In genomic region chr2:62215306-62216064, GRCh38 we compare ENCODE assay signal across 9 cellular contexts. TPM values are rescaled to one million over a fixed set of nuclear protein-coding genes. Genes with fewer than 3 reads are reported as not detected.
A peak's percentile ranks its signal among the peaks of the same experiment; 100 is the strongest.
DNase-seq lines count a peak whose midpoint lies in the region; ATAC-seq, FAIRE-seq and TF ChIP-seq lines count a peak whose summit lies in the region.
"Had no signal": no experiment of that assay in that cellular context is flagged by ENCODE, and none has a peak within 500 bp of the region (broad histone marks: within the 10 kb centered on the region; RNA-seq: fewer than 3 reads in every experiment).

No MANE protein-coding gene starts in this region.

- POLR2A ChIA-PET in endothelial cell of umbilical vein (lab: Charles Lee): no interaction called here

- DNase-seq in DMS 273 (lab: John Stamatoyannopoulos, UW; ENCODE audit: unreplicated experiment) (peak; percentile 98), RWPE2 (ENCODE audit: low spot score) (no peak), endothelial cell of umbilical vein (ENCODE audit: low read depth, low spot score) (peak; percentile 41), hypothalamus (lab: John Stamatoyannopoulos, UW) (no peak)

- H2AFZ ChIP-seq in endothelial cell of umbilical vein (ENCODE audit: low read depth, low read length): no peak overlapping the region

- dilution Hi-C loops in endothelial cell of umbilical vein (cut with MboI; ENCODE audit: extremely low pct_ligation_motif_present, low sequenced_read_pairs): no loop called here

- peak; percentile 25; the same call in 1 of the 3 replicates for ATAC-seq in RWPE2 (ENCODE audit: low read depth)
- no peak for ATAC-seq in HG03378 (IDR thresholded peaks at IDR 0.05; ENCODE audit: unreplicated experiment)
- no peak for ATAC-seq in GM19463 (IDR thresholded peaks at IDR 0.05; ENCODE audit: unreplicated experiment)
- ATAC-seq in HG02973 (IDR thresholded peaks at IDR 0.05; ENCODE audit: unreplicated experiment): no peak

- peaks cover 43% of the 10 kb centered on the region for H3K79me2 ChIP-seq in endothelial cell of umbilical vein (ENCODE audit: control insufficient read depth, insufficient read depth, low read length)

- H3K9me3 ChIP-seq in RWPE2 (ENCODE audit: severe bottlenecking) (no peaks in the 10 kb centered on the region), endothelial cell of umbilical vein (replicated peaks; ENCODE audit: control insufficient read depth, insufficient read depth, low read length) (no peaks in the 10 kb centered on the region), neutrophil (no peaks in the 10 kb centered on the region)

- H3K27ac ChIP-seq in RWPE2 (ENCODE audit: poor library complexity, severe bottlenecking): no peak overlapping the region
- H3K27ac ChIP-seq in endothelial cell of umbilical vein (ENCODE audit: insufficient read depth, low read depth, low read length): peak overlapping the region; percentile 10
- H3K27ac ChIP-seq in neutrophil: peak overlapping the region; percentile 79
- H3K27ac ChIP-seq: epithelial cell of prostate had no signal

- H3K27me3 ChIP-seq in RWPE2 (ENCODE audit: insufficient read depth, poor library complexity, severe bottlenecking): no peaks in the 10 kb centered on the region
- H3K27me3 ChIP-seq in endothelial cell of umbilical vein (ENCODE audit: control insufficient read depth in 2 of 2, insufficient read depth in 2 of 2, low read length in 2 of 2): no peaks in the 10 kb centered on the region
- H3K27me3 ChIP-seq in neutrophil: no peaks in the 10 kb centered on the region

- H3K4me2 ChIP-seq in endothelial cell of umbilical vein (ENCODE audit: insufficient read depth, low read length): no peak overlapping the region

- no peak for FAIRE-seq in endothelial cell of umbilical vein (lab: Jason Lieb, UNC)

- H3K9ac ChIP-seq in endothelial cell of umbilical vein (replicated peaks; ENCODE audit: extremely low read depth, insufficient read depth, low read length): no peak overlapping the region

- H3K4me3 ChIP-seq in RWPE2 (ENCODE audit: severe bottlenecking) (no peak overlapping the region), endothelial cell of umbilical vein (replicated peaks in 1 of 3; ENCODE audit: insufficient read depth in 1 of 3, low read depth in 1 of 3, low read length in 3 of 3) (no peak overlapping the region), neutrophil (ENCODE audit: low read depth in 1 of 2, low read length in 1 of 2) (no peak overlapping the region)

- no peaks in the 10 kb centered on the region for H3K36me3 ChIP-seq in RWPE2 (ENCODE audit: low read depth)
- H3K36me3 ChIP-seq in endothelial cell of umbilical vein (ENCODE audit: control insufficient read depth in 2 of 2, extremely low read depth in 1 of 2, insufficient read depth in 2 of 2, low read length in 2 of 2): no peaks in the 10 kb centered on the region
- H3K36me3 ChIP-seq in neutrophil: no peaks in the 10 kb centered on the region

- intact Hi-C loops in endothelial cell of umbilical vein (cut with micrococcal nuclease): loop anchor here (5.0 kb wide), 1 partner anchor 92 kb away; no protein-coding TSS in a partner anchor

- no TSS peak for BruUV-seq in endothelial cell of umbilical vein (replicated peaks; lab: Mats Ljungman, UMichigan)

- no peaks in the 10 kb centered on the region for H4K20me1 ChIP-seq in endothelial cell of umbilical vein (replicated peaks; ENCODE audit: control insufficient read depth, extremely low read depth, insufficient read depth, low read length)

- TF ChIP-seq CTCF in RWPE2 (IDR thresholded peaks at IDR 0.05; ENCODE audit: poor library complexity, severe bottlenecking): no peak
- TF ChIP-seq CTCF in endothelial cell of umbilical vein (IDR thresholded peaks at IDR 0.05; ENCODE audit: extremely low read depth in 1 of 2, insufficient read depth in 1 of 2, low read depth in 1 of 2, low read length in 2 of 2): no peak
- no peak for TF ChIP-seq CTCF in neutrophil (IDR thresholded peaks at IDR 0.05)

- CTCF ChIA-PET in endothelial cell of umbilical vein (lab: Charles Lee): interaction anchor here (0.7 to 1.4 kb wide), 2 partner anchors 8 to 222 kb away, joined by 3 to 4 read pairs; no protein-coding TSS in a partner anchor

- H3K9me1 ChIP-seq in endothelial cell of umbilical vein (replicated peaks; ENCODE audit: control insufficient read depth, extremely low read depth, insufficient read depth, low read length): no peaks in the 10 kb centered on the region

- no peak for TF ChIP-seq POLR2A in endothelial cell of umbilical vein (IDR thresholded peaks at IDR 0.05; ENCODE audit: low read depth, low read length)

- H3K4me1 ChIP-seq in RWPE2 (ENCODE audit: insufficient read depth, poor library complexity, severe bottlenecking) (peaks cover 19% of the 10 kb centered on the region), endothelial cell of umbilical vein (ENCODE audit: control insufficient read depth, extremely low read depth, insufficient read depth, low read length) (peaks cover 24% of the 10 kb centered on the region), neutrophil (ENCODE audit: control insufficient read depth in 1 of 2, insufficient read depth in 1 of 2, low read depth in 1 of 2, low read length in 1 of 2) (peaks cover 67 to 74% of the 10 kb centered on the region in 2 experiments)

TF ChIP-seq in endothelial cell of umbilical vein, 7 proteins besides CTCF, POLR2A, EP300 and RAD21:
- TF ChIP-seq FOS (IDR thresholded peaks at IDR 0.05; ENCODE audit: borderline replicate concordance, insufficient read depth, low read length) (no peak), GATA2 (IDR thresholded peaks at IDR 0.05; ENCODE audit: insufficient read depth, insufficient read length, low read depth, low read length) (peak; percentile 18)

RNA-seq across cellular contexts. Expression of gene B3GNT2, which starts 19.6 kb away (rescaled TPM):
- total RNA-seq in endothelial cell of umbilical vein: 17.8 and 21.2 TPM in 2 replicates
- polyA plus RNA-seq in endothelial cell of umbilical vein: 7.6 and 9.5 TPM in 2 replicates
- polyA plus RNA-seq in endothelial cell of umbilical vein (2011; cell fraction: cytosol; rRNA removed): 9.8 and 10.0 TPM in 2 replicates
- polyA plus RNA-seq in endothelial cell of umbilical vein (2011; cell fraction: nucleus; rRNA removed): 8.3 and 10.6 TPM in 2 replicates
- 12.5 and 13.6 TPM in 2 replicates for polyA plus RNA-seq in endothelial cell of umbilical vein (2012)
- polyA minus RNA-seq in endothelial cell of umbilical vein: 21.1 and 21.6 TPM in 2 replicates
- 5.3 TPM for polyA minus RNA-seq in endothelial cell of umbilical vein (2011; cell fraction: cytosol; rRNA and poly(A)+ RNA removed)
- 10.3 and 18.5 TPM in 2 replicates for polyA minus RNA-seq in endothelial cell of umbilical vein (2011; cell fraction: nucleus; rRNA and poly(A)+ RNA removed)

Comparison
In these comparisons a context has a peak if more than half of its experiments do, and no peak if none do; other contexts are left out.
1. DNase-seq: peak in DMS 273 (single experiment) and endothelial cell of umbilical vein (single experiment); none in RWPE2 (single experiment) and hypothalamus (0 of 51).